2 cellular contexts compared by ENCODE assay signal in the genomic region with DNA sequence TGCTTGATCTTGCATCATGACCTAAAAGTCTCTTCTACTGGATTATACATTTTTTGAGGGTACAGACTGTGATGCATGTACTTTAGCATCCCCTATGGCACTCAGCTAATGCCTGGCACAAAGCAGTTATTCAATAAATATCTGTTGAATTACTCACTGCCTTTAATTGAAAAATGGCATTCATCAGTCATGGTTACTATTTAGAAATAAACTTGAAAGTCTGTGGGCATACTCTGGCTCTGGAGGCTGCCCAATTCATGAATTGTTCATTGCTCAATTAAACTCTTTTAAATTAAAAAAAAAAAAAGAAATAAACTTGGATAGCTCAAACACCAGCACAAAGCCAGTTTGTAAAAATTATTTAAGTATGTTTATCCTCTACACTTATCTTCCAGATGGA.
TF ChIP-seq lines count a peak whose summit lies in the region.

No MANE protein-coding gene starts in this region.

TF ChIP-seq in HCT116, 20 proteins besides CTCF, POLR2A, EP300 and RAD21:
- TF ChIP-seq SRF (IDR thresholded peaks at IDR 0.05; ENCODE audit: low read depth): no peak
- TF ChIP-seq CBX3 (IDR thresholded peaks at IDR 0.05; ENCODE audit: low read depth): no peak
- no peak for TF ChIP-seq CEBPB (IDR thresholded peaks at IDR 0.05; ENCODE audit: low read depth)
- no peak for TF ChIP-seq ZFX (IDR thresholded peaks at IDR 0.05)
- TF ChIP-seq SP1 (IDR thresholded peaks at IDR 0.05; ENCODE audit: low read depth): no peak
- TF ChIP-seq, protein P1, sequence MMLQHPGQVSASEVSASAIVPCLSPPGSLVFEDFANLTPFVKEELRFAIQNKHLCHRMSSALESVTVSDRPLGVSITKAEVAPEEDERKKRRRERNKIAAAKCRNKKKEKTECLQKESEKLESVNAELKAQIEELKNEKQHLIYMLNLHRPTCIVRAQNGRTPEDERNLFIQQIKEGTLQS (IDR thresholded peaks at IDR 0.05): no peak
- TF ChIP-seq POLR2AphosphoS5 (IDR thresholded peaks at IDR 0.05; ENCODE audit: low read depth, low read length): no peak
- no peak for TF ChIP-seq ZBTB33 (IDR thresholded peaks at IDR 0.05; ENCODE audit: extremely low read depth, insufficient replicate concordance, low read length)
- TF ChIP-seq JUND (IDR thresholded peaks at IDR 0.05): no peak
- TF ChIP-seq ZNF274 (IDR thresholded peaks at IDR 0.05; ENCODE audit: low read depth, low read length): no peak
- no peak for TF ChIP-seq EGR1 (IDR thresholded peaks at IDR 0.05; ENCODE audit: low read depth)
- no peak for TF ChIP-seq ELF1 (IDR thresholded peaks at IDR 0.05; ENCODE audit: borderline replicate concordance, low read depth)
- TF ChIP-seq EZH2phosphoT487 (IDR thresholded peaks at IDR 0.05; ENCODE audit: borderline replicate concordance): no peak
- TF ChIP-seq TCF7L2 (IDR thresholded peaks at IDR 0.05; ENCODE audit: borderline replicate concordance, extremely low read depth, insufficient read depth, insufficient read length): no peak
- TF ChIP-seq FOSL1 (IDR thresholded peaks at IDR 0.05; ENCODE audit: low read depth): no peak
TF ChIP-seq in HCT116: peak in this region for 0.

TF ChIP-seq in K562, 482 proteins besides CTCF, POLR2A, EP300 and RAD21:
- TF ChIP-seq, protein P2, sequence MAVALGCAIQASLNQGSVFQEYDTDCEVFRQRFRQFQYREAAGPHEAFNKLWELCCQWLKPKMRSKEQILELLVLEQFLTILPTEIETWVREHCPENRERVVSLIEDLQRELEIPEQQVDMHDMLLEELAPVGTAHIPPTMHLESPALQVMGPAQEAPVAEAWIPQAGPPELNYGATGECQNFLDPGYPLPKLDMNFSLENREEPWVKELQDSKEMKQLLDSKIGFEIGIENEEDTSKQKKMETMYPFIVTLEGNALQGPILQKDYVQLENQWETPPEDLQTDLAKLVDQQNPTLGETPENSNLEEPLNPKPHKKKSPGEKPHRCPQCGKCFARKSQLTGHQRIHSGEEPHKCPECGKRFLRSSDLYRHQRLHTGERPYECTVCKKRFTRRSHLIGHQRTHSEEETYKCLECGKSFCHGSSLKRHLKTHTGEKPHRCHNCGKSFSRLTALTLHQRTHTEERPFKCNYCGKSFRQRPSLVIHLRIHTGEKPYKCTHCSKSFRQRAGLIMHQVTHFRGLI (CRISPR knock-in tag; IDR thresholded peaks at IDR 0.05): no peak
- TF ChIP-seq ZNF384 (IDR thresholded peaks at IDR 0.05; ENCODE audit: low read depth, low read length) (no peak), HDGF (IDR thresholded peaks at IDR 0.05) (no peak), CBX5 (IDR thresholded peaks at IDR 0.05; ENCODE audit: borderline replicate concordance, low read depth) (no peak), MAFG (tag; conservative IDR thresholded peaks at IDR 0.05) (no peak), KDM5B (IDR thresholded peaks at IDR 0.05; ENCODE audit: insufficient replicate concordance, low read depth, low read length) (no peak), IRF2 (CRISPR knock-in tag; IDR thresholded peaks at IDR 0.05) (no peak), THRB (CRISPR knock-in tag; conservative IDR thresholded peaks at IDR 0.05) (no peak), SRSF9 (IDR thresholded peaks at IDR 0.05; ENCODE audit: borderline replicate concordance, low read depth, low read length) (no peak)
- TF ChIP-seq, protein P3, sequence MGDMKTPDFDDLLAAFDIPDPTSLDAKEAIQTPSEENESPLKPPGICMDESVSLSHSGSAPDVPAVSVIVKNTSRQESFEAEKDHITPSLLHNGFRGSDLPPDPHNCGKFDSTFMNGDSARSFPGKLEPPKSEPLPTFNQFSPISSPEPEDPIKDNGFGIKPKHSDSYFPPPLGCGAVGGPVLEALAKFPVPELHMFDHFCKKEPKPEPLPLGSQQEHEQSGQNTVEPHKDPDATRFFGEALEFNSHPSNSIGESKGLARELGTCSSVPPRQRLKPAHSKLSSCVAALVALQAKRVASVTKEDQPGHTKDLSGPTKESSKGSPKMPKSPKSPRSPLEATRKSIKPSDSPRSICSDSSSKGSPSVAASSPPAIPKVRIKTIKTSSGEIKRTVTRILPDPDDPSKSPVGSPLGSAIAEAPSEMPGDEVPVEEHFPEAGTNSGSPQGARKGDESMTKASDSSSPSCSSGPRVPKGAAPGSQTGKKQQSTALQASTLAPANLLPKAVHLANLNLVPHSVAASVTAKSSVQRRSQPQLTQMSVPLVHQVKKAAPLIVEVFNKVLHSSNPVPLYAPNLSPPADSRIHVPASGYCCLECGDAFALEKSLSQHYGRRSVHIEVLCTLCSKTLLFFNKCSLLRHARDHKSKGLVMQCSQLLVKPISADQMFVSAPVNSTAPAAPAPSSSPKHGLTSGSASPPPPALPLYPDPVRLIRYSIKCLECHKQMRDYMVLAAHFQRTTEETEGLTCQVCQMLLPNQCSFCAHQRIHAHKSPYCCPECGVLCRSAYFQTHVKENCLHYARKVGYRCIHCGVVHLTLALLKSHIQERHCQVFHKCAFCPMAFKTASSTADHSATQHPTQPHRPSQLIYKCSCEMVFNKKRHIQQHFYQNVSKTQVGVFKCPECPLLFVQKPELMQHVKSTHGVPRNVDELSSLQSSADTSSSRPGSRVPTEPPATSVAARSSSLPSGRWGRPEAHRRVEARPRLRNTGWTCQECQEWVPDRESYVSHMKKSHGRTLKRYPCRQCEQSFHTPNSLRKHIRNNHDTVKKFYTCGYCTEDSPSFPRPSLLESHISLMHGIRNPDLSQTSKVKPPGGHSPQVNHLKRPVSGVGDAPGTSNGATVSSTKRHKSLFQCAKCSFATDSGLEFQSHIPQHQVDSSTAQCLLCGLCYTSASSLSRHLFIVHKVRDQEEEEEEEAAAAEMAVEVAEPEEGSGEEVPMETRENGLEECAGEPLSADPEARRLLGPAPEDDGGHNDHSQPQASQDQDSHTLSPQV (IDR thresholded peaks at IDR 0.05): no peak
- TF ChIP-seq, protein P4, sequence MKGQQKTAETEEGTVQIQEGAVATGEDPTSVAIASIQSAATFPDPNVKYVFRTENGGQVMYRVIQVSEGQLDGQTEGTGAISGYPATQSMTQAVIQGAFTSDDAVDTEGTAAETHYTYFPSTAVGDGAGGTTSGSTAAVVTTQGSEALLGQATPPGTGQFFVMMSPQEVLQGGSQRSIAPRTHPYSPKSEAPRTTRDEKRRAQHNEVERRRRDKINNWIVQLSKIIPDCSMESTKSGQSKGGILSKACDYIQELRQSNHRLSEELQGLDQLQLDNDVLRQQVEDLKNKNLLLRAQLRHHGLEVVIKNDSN (CRISPR knock-in tag; IDR thresholded peaks at IDR 0.05): no peak
- TF ChIP-seq, protein P5, sequence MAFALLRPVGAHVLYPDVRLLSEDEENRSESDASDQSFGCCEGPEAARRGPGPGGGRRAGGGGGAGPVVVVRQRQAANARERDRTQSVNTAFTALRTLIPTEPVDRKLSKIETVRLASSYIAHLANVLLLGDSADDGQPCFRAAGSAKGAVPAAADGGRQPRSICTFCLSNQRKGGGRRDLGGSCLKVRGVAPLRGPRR (CRISPR knock-in tag; IDR thresholded peaks at IDR 0.05): no peak
